In genomic region chr12:57744777-57745484, GRCh38 we compare ENCODE assay signal across 8 cellular contexts. TPM values are rescaled to one million over a fixed set of nuclear protein-coding genes. Genes with fewer than 3 reads are reported as not detected.
DNase-seq lines count a peak whose midpoint lies in the region; ATAC-seq and TF ChIP-seq lines count a peak whose summit lies in the region.

A gene with protein sequence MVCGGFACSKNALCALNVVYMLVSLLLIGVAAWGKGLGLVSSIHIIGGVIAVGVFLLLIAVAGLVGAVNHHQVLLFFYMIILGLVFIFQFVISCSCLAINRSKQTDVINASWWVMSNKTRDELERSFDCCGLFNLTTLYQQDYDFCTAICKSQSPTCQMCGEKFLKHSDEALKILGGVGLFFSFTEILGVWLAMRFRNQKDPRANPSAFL (plus strand): TSS chr12:57745039. CDS start chr12:57745155, 116 bp downstream.

- H2BK120ac ChIP-seq in trophoblast cell (ENCODE audit: insufficient read depth, low read length, poor library complexity), result peak within 1 kb of the TSS; percentile 48

- TF ChIP-seq CTCF in GM13976 (IDR thresholded peaks at IDR 0.05; ENCODE audit: borderline replicate concordance, control extremely low read depth, extremely low read depth, insufficient read depth, missing control alignments) (no peak), heart left ventricle (IDR thresholded peaks at IDR 0.05) (no peak), tibial nerve (IDR thresholded peaks at IDR 0.05) (peak in 2 of 5 experiments; percentile 34 to 54)

- peak within 1 kb of the TSS; percentile 91 to 98 (median 97) for H3K27ac ChIP-seq in heart left ventricle
- H3K27ac ChIP-seq in trophoblast cell (ENCODE audit: low read depth, low read length), result peak within 1 kb of the TSS; percentile 44
- H3K27ac ChIP-seq in tibial nerve, result peak within 1 kb of the TSS; percentile 93 to 99 (median 93)

- H3K4me2 ChIP-seq in trophoblast cell (ENCODE audit: low read length), result peak within 1 kb of the TSS; percentile 91

- ATAC-seq in HG02884 (IDR thresholded peaks at IDR 0.05; ENCODE audit: unreplicated experiment), result peak; percentile 78
- peak; percentile 94 to 97 (median 95) for ATAC-seq in heart left ventricle

- H3K27me3 ChIP-seq in heart left ventricle (peaks cover 0 to 15% (median 0%) of the 10 kb centered on the region in 9 donors), trophoblast cell (ENCODE audit: insufficient read depth, low read length) (peaks cover 20% of the 10 kb centered on the region), tibial nerve (peaks cover 0 to 14% of the 10 kb centered on the region in 2 donors)

- TF ChIP-seq POLR2A in heart left ventricle (IDR thresholded peaks at IDR 0.05) (peak; percentile 20 to 82), tibial nerve (IDR thresholded peaks at IDR 0.05) (peak; percentile 44 to 86)

- TF ChIP-seq EP300 in tibial nerve (IDR thresholded peaks at IDR 0.05), result peak in 1 of 2 donors; percentile 84

- peak within 1 kb of the TSS; percentile 67 for H2AFZ ChIP-seq in trophoblast cell (ENCODE audit: insufficient read depth, low read length, poor library complexity)

- H3K23ac ChIP-seq in trophoblast cell (ENCODE audit: low read length), result no peak within 1 kb of the TSS

- H4K8ac ChIP-seq in trophoblast cell (ENCODE audit: low read depth, low read length), result peak within 1 kb of the TSS; percentile 97

- H3K4ac ChIP-seq in trophoblast cell (ENCODE audit: low read depth, low read length), result no peak within 1 kb of the TSS

- in situ Hi-C loops in GM13976 (cut with MboI; ENCODE audit: low sequenced_read_pairs, unreplicated experiment), result no loop called here

- H3K79me1 ChIP-seq in trophoblast cell (ENCODE audit: low read length), result peaks cover 3% of the 10 kb centered on the region

- H3K4me1 ChIP-seq in heart left ventricle (peaks cover 0 to 47% (median 10%) of the 10 kb centered on the region in 12 donors), trophoblast cell (ENCODE audit: control insufficient read depth in 1 of 2, insufficient read depth in 2 of 2, low read length in 2 of 2) (no peaks in the 10 kb centered on the region), tibial nerve (peaks cover 0 to 21% (median 5%) of the 10 kb centered on the region in 4 donors)

- H3K36me3 ChIP-seq in heart left ventricle (peaks cover 0 to 39% (median 37%) of the 10 kb centered on the region in 9 donors), trophoblast cell (ENCODE audit: control insufficient read depth in 1 of 2, insufficient read depth in 2 of 2, low read length in 2 of 2) (peaks cover 12 to 20% of the 10 kb centered on the region in 2 experiments), tibial nerve (peaks cover 0 to 39% (median 4%) of the 10 kb centered on the region in 3 donors)

- peak within 1 kb of the TSS; percentile 82 for H3K9ac ChIP-seq in trophoblast cell (ENCODE audit: low read length)

- no peak within 1 kb of the TSS for H2BK12ac ChIP-seq in trophoblast cell (ENCODE audit: low read length)

- peak within 1 kb of the TSS; percentile 86 for H3K14ac ChIP-seq in trophoblast cell (ENCODE audit: low read length)

- peak within 1 kb of the TSS; percentile 54 for H2BK5ac ChIP-seq in trophoblast cell (ENCODE audit: low read depth, low read length, poor library complexity)

- DNase-seq in GM13976 (ENCODE audit: low spot score) (peak; percentile 92), NCI-H1694 (lab: John Stamatoyannopoulos, UW) (peak; percentile 97), amniotic epithelial cell (ENCODE audit: low read depth) (peak; percentile 99), heart left ventricle (peak; percentile 96 to 99 (median 99)), trophoblast cell (peak; percentile 97 to 98), tibial nerve (ENCODE audit: low spot score in 2 of 2) (peak; percentile 96 to 98)

- WGBS in heart left ventricle, 4 donors, result 0% methylated on average over 28 to 29 of the region's 29 CpGs
- WGBS in trophoblast cell (ENCODE audit: extremely low coverage, insufficient coverage, insufficient read length), result no CpG with 5 or more reads among the region's 29 CpGs
- 0 to 1% methylated on average over 29 of the region's 29 CpGs for WGBS in tibial nerve, 2 donors

- H3K4me3 ChIP-seq in heart left ventricle, result peak within 1 kb of the TSS; percentile 65 to 97 (median 84)
- peak within 1 kb of the TSS; percentile 78 for H3K4me3 ChIP-seq in trophoblast cell (ENCODE audit: low read depth, low read length)
- H3K4me3 ChIP-seq in tibial nerve, result peak within 1 kb of the TSS; percentile 49 to 90 (median 66)

- peak within 1 kb of the TSS; percentile 91 for H4K12ac ChIP-seq in trophoblast cell (ENCODE audit: low read depth, low read length)

- intact Hi-C loops in T-helper 1 cell treated with Interleukin-12 subunit alpha and Interleukin-12 subunit beta and Interleukin-4 antibody, amounts not matched to agents 30 ng/mL and 1 ng/mL, for 36 hours (cut with micrococcal nuclease), result loop anchor here (1.0 to 5.0 kb wide), 11 partner anchors 7 to 1058 kb away; partner anchors contain the start of genes CDK4, CTDSP2, DCTN2 and EEF1AKMT3
- intact Hi-C loops in heart left ventricle (cut with DNase I), result no loop called here

- H4K91ac ChIP-seq in trophoblast cell (ENCODE audit: low read depth, low read length), result peak within 1 kb of the TSS; percentile 88

- H3K9me3 ChIP-seq in heart left ventricle (no peaks in the 10 kb centered on the region), trophoblast cell (ENCODE audit: insufficient read depth, low read depth, low read length) (peaks cover 4% of the 10 kb centered on the region), tibial nerve (no peaks in the 10 kb centered on the region)

- H3K18ac ChIP-seq in trophoblast cell (ENCODE audit: low read length), result peak within 1 kb of the TSS; percentile 79

- peak within 1 kb of the TSS; percentile 59 for H2AK5ac ChIP-seq in trophoblast cell (ENCODE audit: low read length)

- no peaks in the 10 kb centered on the region for H3K79me2 ChIP-seq in trophoblast cell (ENCODE audit: control insufficient read depth, insufficient read depth, low read length, poor library complexity)

RNA-seq across cellular contexts. Expression of the gene that starts here (rescaled TPM):
- total RNA-seq in T-helper 1 cell treated with Interleukin-12 subunit alpha and Interleukin-12 subunit beta and Interleukin-4 antibody, amounts not matched to agents 30 ng/mL and 1 ng/mL, for 36 hours, result 25.4 and 29.4 TPM in 2 replicates
- total RNA-seq in heart left ventricle (10 to 100 TPM; 27.2 to 59.3 (median 31.4) TPM), tibial nerve (100 to 1,000 TPM in 1 of 4 donors, 10 to 100 TPM in 3; 47.1 to 115 (median 80.1) TPM)
- 10 to 100 TPM; 31.1 to 41.2 TPM for polyA plus RNA-seq in heart left ventricle
- 8.1 and 8.8 TPM in 2 replicates for polyA plus RNA-seq in trophoblast cell (2013)

Comparison
In these comparisons a context has a peak if more than half of its experiments do, and no peak if none do; other contexts are left out.
1. Peak in every context shown above with its lines: DNase-seq, ATAC-seq, H3K4me3 ChIP-seq and H3K27ac ChIP-seq.
2. H3K27ac ChIP-seq: peak in every context shown above with its lines; median percentile 97 in heart left ventricle; 93 in tibial nerve; 44 in trophoblast cell.